8 cellular contexts compared by ENCODE assay signal in the genomic region with DNA sequence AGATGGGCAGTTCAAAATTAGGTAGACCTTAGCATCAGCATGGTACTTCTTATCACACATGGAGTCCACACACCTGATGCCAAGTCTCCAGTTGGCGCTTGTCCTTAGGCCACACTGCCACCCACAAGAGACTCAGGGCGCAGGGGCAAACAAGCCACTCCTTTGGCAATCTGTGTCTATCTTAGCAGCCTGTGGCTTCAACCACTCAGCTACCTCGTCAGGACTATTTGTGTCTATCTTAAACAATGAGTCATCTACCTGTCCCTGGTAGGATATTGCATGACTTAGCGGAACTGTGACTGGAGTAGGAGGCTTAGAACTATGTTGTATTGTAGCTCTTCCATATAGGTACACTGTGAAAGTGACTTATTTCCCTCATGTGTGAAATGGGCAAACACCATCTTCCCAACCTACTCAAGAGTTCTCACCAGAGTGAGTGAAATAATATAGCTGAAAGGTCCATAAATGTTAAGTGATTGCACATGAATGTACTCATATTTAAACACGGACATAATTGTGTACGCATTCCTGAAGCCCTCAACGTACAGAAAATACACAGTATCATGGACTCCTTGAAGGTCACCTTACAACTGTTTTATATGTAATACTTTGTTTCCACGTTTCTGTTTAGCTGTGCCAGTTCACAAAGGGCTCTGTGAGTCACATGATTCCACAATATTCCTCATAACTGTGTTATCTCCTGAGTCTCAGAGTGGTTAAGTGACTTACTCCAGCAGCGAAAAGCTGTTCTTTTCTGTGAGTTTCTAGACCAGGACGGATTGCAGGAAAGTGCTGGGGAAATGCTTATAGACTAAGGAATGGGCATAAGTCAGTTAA. TPM values are rescaled to one million over a fixed set of nuclear protein-coding genes. Genes with fewer than 3 reads are reported as not detected.
DNase-seq lines count a peak whose midpoint lies in the region; ATAC-seq, FAIRE-seq and TF ChIP-seq lines count a peak whose summit lies in the region.

No MANE protein-coding gene starts in this region.

- H3K27me3 ChIP-seq in HCT116 (ENCODE audit: insufficient read depth, low read length) = no peaks in the 10 kb centered on the region

- no peak for FAIRE-seq in A549 (lab: Jason Lieb, UNC)

- no peaks in the 10 kb centered on the region for H3K9me3 ChIP-seq in A549
- no peaks in the 10 kb centered on the region for H3K9me3 ChIP-seq in HCT116 (ENCODE audit: control insufficient read depth in 1 of 2, insufficient read depth in 1 of 2, low read depth in 1 of 2, low read length in 2 of 2)

- H3K4me3 Mint-ChIP-seq in activated CD4-positive, alpha-beta T cell treated with anti-CD3 and anti-CD28 coated beads, Interleukin-2, amount 10 ng/mL, durations not matched to agents 7 days and 5 days = peak overlapping the region; percentile 89

- peaks cover 49% of the 10 kb centered on the region for H3K4me1 Mint-ChIP-seq in activated CD4-positive, alpha-beta T cell treated with anti-CD3 and anti-CD28 coated beads, Interleukin-2, amount 10 ng/mL, durations not matched to agents 7 days and 5 days

- H3K9me3 Mint-ChIP-seq in activated CD4-positive, alpha-beta T cell treated with anti-CD3 and anti-CD28 coated beads, Interleukin-2, amount 10 ng/mL, durations not matched to agents 7 days and 5 days = no peaks in the 10 kb centered on the region

- TF ChIP-seq CTCF in A549 (IDR thresholded peaks at IDR 0.05) (no peak), HCT116 (IDR thresholded peaks at IDR 0.05 in 2 of 3, conservative IDR thresholded peaks at IDR 0.05 in 1 of 3; ENCODE audit: borderline replicate concordance in 1 of 3, insufficient read depth in 1 of 3, low read depth in 2 of 3, low read length in 2 of 3) (no peak), fibroblast of pulmonary artery (IDR thresholded peaks at IDR 0.05; ENCODE audit: low read length, missing control alignments) (no peak)

- TF ChIP-seq RAD21 in A549 (conservative IDR thresholded peaks at IDR 0.05 in 1 of 2, IDR thresholded peaks at IDR 0.05 in 1 of 2) (no peak), HCT116 (IDR thresholded peaks at IDR 0.05; ENCODE audit: low read depth) (no peak)

- BruUV-seq in HCT116 (replicated peaks; lab: Mats Ljungman, UMichigan) = TSS peak; percentile 43

- H3K27ac ChIP-seq in A549 = peak overlapping the region; percentile 96 to 99
- H3K27ac ChIP-seq in HCT116 (ENCODE audit: low read depth, low read length) = peak overlapping the region; percentile 98

- intact Hi-C loops in HCT116 (cut with micrococcal nuclease) = loop anchor here (5.0 kb wide), 1 partner anchor 1045 kb away; no protein-coding TSS in a partner anchor

- peaks cover 27 to 44% of the 10 kb centered on the region in 2 experiments for H3K36me3 ChIP-seq in HCT116 (ENCODE audit: control insufficient read depth in 1 of 2, insufficient read depth in 2 of 2, low read length in 2 of 2)

- H3K27me3 Mint-ChIP-seq in activated CD4-positive, alpha-beta T cell treated with anti-CD3 and anti-CD28 coated beads, Interleukin-2, amount 10 ng/mL, durations not matched to agents 7 days and 5 days = no peaks in the 10 kb centered on the region

- TF ChIP-seq POLR2A in A549 (IDR thresholded peaks at IDR 0.05; ENCODE audit: low read length) = no peak
- no peak for TF ChIP-seq POLR2A in HCT116 (IDR thresholded peaks at IDR 0.05; ENCODE audit: borderline replicate concordance, extremely low read depth, insufficient read depth, insufficient read length)

- no peak for TF ChIP-seq EP300 in A549 (IDR thresholded peaks at IDR 0.05)

- H3K4me3 ChIP-seq in A549 = peak overlapping the region; percentile 97
- peak overlapping the region; percentile 95 to 99 for H3K4me3 ChIP-seq in HCT116 (replicated peaks in 1 of 2; ENCODE audit: low read depth in 1 of 2, low read length in 2 of 2)
- peak overlapping the region; percentile 94 for H3K4me3 ChIP-seq in fibroblast of pulmonary artery (replicated peaks; ENCODE audit: low read depth, low read length)

- H3K4me1 ChIP-seq in A549 = peaks cover 17% of the 10 kb centered on the region
- H3K4me1 ChIP-seq in HCT116 (ENCODE audit: control insufficient read depth in 1 of 2, insufficient read depth in 2 of 2, low read length in 2 of 2) = peaks cover 14 to 27% of the 10 kb centered on the region in 2 experiments

- CTCF ChIA-PET in A549 (lab: Yijun Ruan, JAX) (interaction anchor here (1.2 to 2.7 kb wide), 3 partner anchors 19 to 85 kb away, joined by 4 to 14 read pairs (median 5); no protein-coding TSS in a partner anchor), HCT116 (lab: Charles Lee) (interaction anchor here (0.5 to 3.1 kb wide), 3 partner anchors 9 to 132 kb away, joined by 3 to 9 read pairs (median 3); no protein-coding TSS in a partner anchor)
- CTCF ChIA-PET in activated CD4-positive, alpha-beta T cell treated with anti-CD3 and anti-CD28 coated beads, Interleukin-2, amount 10 ng/mL, durations not matched to agents 7 days and 5 days (lab: Charles Lee) = interaction anchor here (0.6 to 3.5 kb wide), 14 partner anchors 10 to 1115 kb away, joined by 3 to 15 read pairs (median 4); no protein-coding TSS in a partner anchor

- no peak overlapping the region for H2AFZ ChIP-seq in HCT116 (ENCODE audit: low read depth, low read length, poor library complexity, severe bottlenecking)

- DNase-seq in A549 (ENCODE audit: low read depth in 1 of 2, low spot score in 1 of 2) = peak; percentile 62 to 68
- DNase-seq in HCT116 (ENCODE audit: low read depth, low spot score) = peak; percentile 62
- peak; percentile 35 for DNase-seq in activated CD4-positive, alpha-beta T cell treated with anti-CD3 and anti-CD28 coated beads, Interleukin-2, amount 10 ng/mL, durations not matched to agents 7 days and 5 days
- peak; percentile 49 for DNase-seq in fibroblast of pulmonary artery (ENCODE audit: low read depth)
- peak; percentile 35 for DNase-seq in pons (ENCODE audit: low spot score)
- DNase-seq in GDM1 (lab: John Stamatoyannopoulos, UW) = no peak

- H3K36me3 Mint-ChIP-seq in activated CD4-positive, alpha-beta T cell treated with anti-CD3 and anti-CD28 coated beads, Interleukin-2, amount 10 ng/mL, durations not matched to agents 7 days and 5 days (ENCODE audit: low read depth) = peaks cover 50% of the 10 kb centered on the region

- WGBS in A549 (ENCODE audit: missing lambda C conversion rate) = 17% methylated on average over 9 of the region's 10 CpGs

- POLR2A ChIA-PET in A549 (lab: Yijun Ruan, JAX) = interaction anchor here (1.0 to 2.2 kb wide), 6 partner anchors 13 to 55 kb away, joined by 3 to 6 read pairs (median 5); no protein-coding TSS in a partner anchor
- POLR2A ChIA-PET in HCT116 (lab: Charles Lee) = interaction anchor here (1.2 to 3.5 kb wide), 4 partner anchors 17 to 84 kb away, joined by 3 to 18 read pairs (median 8); no protein-coding TSS in a partner anchor
- POLR2A ChIA-PET in activated CD4-positive, alpha-beta T cell treated with anti-CD3 and anti-CD28 coated beads, Interleukin-2, amount 10 ng/mL, durations not matched to agents 7 days and 5 days (lab: Charles Lee) = interaction anchor here (1.2 kb wide), 1 partner anchor 64 kb away, joined by 4 read pairs; no protein-coding TSS in a partner anchor

- ATAC-seq in A549 (peak; percentile 7 to 39; a peak in 2 of 6 replicates), HCT116 (peak; percentile 39), HG03378 (IDR thresholded peaks at IDR 0.05; ENCODE audit: unreplicated experiment) (no peak), GM21367 (IDR thresholded peaks at IDR 0.05; ENCODE audit: unreplicated experiment) (no peak)

- no peaks in the 10 kb centered on the region for H4K20me1 ChIP-seq in HCT116 (ENCODE audit: insufficient read depth)

- RAD21 ChIA-PET in HCT116 (lab: Charles Lee; ENCODE audit: low non-redundant PET in 1 of 2, low total read pairs in 2 of 2, uncharacterized antibody in 2 of 2, unreplicated experiment in 2 of 2) = no interaction called here

- peak overlapping the region; percentile 98 for H3K9ac ChIP-seq in HCT116 (ENCODE audit: low read length)

- H3K79me2 ChIP-seq in HCT116 (ENCODE audit: insufficient read depth, low read length) = peaks cover 62% of the 10 kb centered on the region

- no peaks in the 10 kb centered on the region for H3K9me2 ChIP-seq in HCT116 (ENCODE audit: insufficient read depth)

- H3K4me2 ChIP-seq in A549 (peak overlapping the region; percentile 88), HCT116 (ENCODE audit: low read length) (peak overlapping the region; percentile 84)

- H3K27ac Mint-ChIP-seq in activated CD4-positive, alpha-beta T cell treated with anti-CD3 and anti-CD28 coated beads, Interleukin-2, amount 10 ng/mL, durations not matched to agents 7 days and 5 days = peak overlapping the region; percentile 93

TF ChIP-seq in A549, 52 proteins besides CTCF, POLR2A, EP300 and RAD21:
- TF ChIP-seq MAFK (IDR thresholded peaks at IDR 0.05; ENCODE audit: partially characterized antibody) (peak; percentile 82), NFE2L2 (conservative IDR thresholded peaks at IDR 0.05; ENCODE audit: low read length) (peak; percentile 37; the same call in 1 of the 2 replicates), FOXS1 (CRISPR knock-in tag; IDR thresholded peaks at IDR 0.05) (no peak), RCOR1 (IDR thresholded peaks at IDR 0.05; ENCODE audit: low read depth, low read length) (no peak), FOSL2 (IDR thresholded peaks at IDR 0.05) (no peak), FOSL2 (CRISPR knock-in tag; IDR thresholded peaks at IDR 0.05) (peak; percentile 74), MAZ (IDR thresholded peaks at IDR 0.05; ENCODE audit: borderline replicate concordance, low read depth, low read length) (no peak)
TF ChIP-seq in A549: peak in this region for 3.

TF ChIP-seq in HCT116, 20 proteins besides CTCF, POLR2A, EP300 and RAD21 (continues in another document):
- TF ChIP-seq, protein P1, sequence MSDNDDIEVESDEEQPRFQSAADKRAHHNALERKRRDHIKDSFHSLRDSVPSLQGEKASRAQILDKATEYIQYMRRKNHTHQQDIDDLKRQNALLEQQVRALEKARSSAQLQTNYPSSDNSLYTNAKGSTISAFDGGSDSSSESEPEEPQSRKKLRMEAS (IDR thresholded peaks at IDR 0.05) = no peak
- TF ChIP-seq CEBPB (IDR thresholded peaks at IDR 0.05; ENCODE audit: low read depth) (peak; percentile 46; the same call in 1 of the 2 replicates), TCF7L2 (IDR thresholded peaks at IDR 0.05; ENCODE audit: borderline replicate concordance, extremely low read depth, insufficient read depth, insufficient read length) (no peak)

RNA-seq across cellular contexts. Expression of a gene that starts 1.6 kb away (rescaled TPM):
- polyA plus RNA-seq in A549 (2011; rRNA removed) (50.1 and 51.4 TPM in 2 replicates), A549 (2017; fragmentation: RNase III; extraction: RNeasy Plus Mini Kit Qiagen cat#74134 plus additional on column Dnase treatment) (26.3 to 28.5 TPM (median 27.8 TPM) in 3 replicates)
- 19.2 and 26.4 TPM in 2 replicates for polyA plus RNA-seq in A549 (2012; cell fraction: cytosol; rRNA removed)
- polyA plus RNA-seq in A549 (2012; cell fraction: nucleus; rRNA removed) = 36.0 and 41.4 TPM in 2 replicates
- polyA minus RNA-seq in A549 (2011; rRNA and poly(A)+ RNA removed) = 52.0 and 69.6 TPM in 2 replicates
- total RNA-seq in HCT116 (2021; ENCODE audit: unreplicated experiment) = 62.5 TPM
- polyA plus RNA-seq in HCT116 (2012) = 40.8 and 45.8 TPM in 2 replicates
- total RNA-seq in activated CD4-positive, alpha-beta T cell treated with anti-CD3 and anti-CD28 coated beads, Interleukin-2, amount 10 ng/mL, durations not matched to agents 7 days and 5 days = 10 to 100 TPM; 63.1 to 66.6 TPM

Comparison
In these comparisons a context has a peak if more than half of its experiments do, and no peak if none do; other contexts are left out.
1. ATAC-seq: peak in A549 (2 of 2) and HCT116 (single experiment); none in HG03378 (single experiment) and GM21367 (single experiment).
2. Peak in every context shown above with its lines, with median percentiles within 50 percentile points of each other: H3K4me3 ChIP-seq.